Comparison of ENCODE assay signal across 20 cellular contexts in the genomic region with DNA sequence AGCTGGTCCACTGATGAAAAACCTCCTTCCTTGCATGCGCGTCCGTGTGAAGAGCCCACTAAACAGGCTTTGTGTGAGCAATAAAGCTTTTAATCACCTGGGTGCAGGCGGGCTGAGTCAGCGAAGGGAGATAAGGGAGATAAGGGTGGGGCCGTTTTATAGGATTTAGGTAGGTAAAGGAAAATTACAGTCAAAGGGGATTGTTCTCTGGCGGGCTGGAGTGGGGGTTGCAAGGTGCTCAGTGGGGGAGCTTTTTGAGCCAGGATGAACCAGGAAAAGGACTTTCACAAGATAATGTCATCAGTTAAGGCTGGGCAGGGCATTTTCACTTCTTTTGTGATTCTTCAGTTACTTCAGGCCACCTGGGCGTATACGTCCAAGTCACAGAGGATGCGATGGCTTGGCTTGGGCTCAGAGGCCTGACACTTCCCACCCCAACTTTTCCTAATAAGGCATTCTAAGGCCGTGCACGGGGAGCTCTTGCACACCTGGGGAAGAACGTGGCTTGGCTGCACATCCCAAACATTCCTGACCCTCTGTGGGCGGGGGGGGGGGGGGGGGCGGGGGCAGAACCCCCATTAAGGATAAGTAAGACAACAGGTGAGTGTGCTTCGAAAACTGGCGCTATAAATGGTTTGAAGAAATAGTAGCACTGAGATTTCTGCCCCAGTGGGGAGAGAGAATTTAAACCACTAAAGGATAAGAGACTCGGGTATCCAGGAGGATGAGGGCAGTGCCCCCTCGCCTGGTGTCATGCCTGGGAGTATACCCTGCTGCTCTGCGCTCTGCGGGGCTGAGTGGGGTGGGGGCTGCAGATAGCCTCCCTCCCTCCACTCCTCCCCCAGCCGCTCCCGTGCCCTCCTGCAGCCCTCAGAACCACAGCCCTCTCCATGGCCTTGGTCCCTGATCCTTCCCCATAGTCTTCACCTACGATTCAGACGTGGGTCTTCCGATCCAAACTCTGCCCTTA.
DNase-seq lines count a peak whose midpoint lies in the region; ATAC-seq and TF ChIP-seq lines count a peak whose summit lies in the region.
"Had no signal": no experiment of that assay in that cellular context is flagged by ENCODE, and none has a peak within 500 bp of the region (broad histone marks: within the 10 kb centered on the region; RNA-seq: fewer than 3 reads in every experiment).

No MANE protein-coding gene starts in this region.

- peaks cover 12% of the 10 kb centered on the region; the same call in 2 of the 3 replicates for H3K36me3 Mint-ChIP-seq in GM23338 (ENCODE audit: low read depth)
- no peaks in the 10 kb centered on the region for H3K36me3 Mint-ChIP-seq in activated T-helper 2 cell treated with anti-CD3 and anti-CD28 coated beads, Interferon-gamma antibody, Interleukin-2, Interleukin-4, amounts not matched to agents 10 μg/mL and 5 μg/mL and 100 μg/mL, durations not matched to agents 14 hours and 24 hours and 36 hours (ENCODE audit: low read depth)

- H3K79me2 ChIP-seq in GM23338 (replicated peaks; ENCODE audit: insufficient read depth): no peaks in the 10 kb centered on the region

- 81 to 83% (median 82%) methylated on average over 22 to 26 of the region's 26 CpGs for WGBS in psoas muscle, 3 donors

- H3K27me3 Mint-ChIP-seq in GM23338 (ENCODE audit: insufficient read depth, low read depth, poor library complexity): peaks cover 21% of the 10 kb centered on the region
- no peaks in the 10 kb centered on the region for H3K27me3 Mint-ChIP-seq in activated T-helper 2 cell treated with anti-CD3 and anti-CD28 coated beads, Interferon-gamma antibody, Interleukin-2, Interleukin-4, amounts not matched to agents 10 μg/mL and 5 μg/mL and 100 μg/mL, durations not matched to agents 14 hours and 24 hours and 36 hours (ENCODE audit: low read depth)
- H3K27me3 Mint-ChIP-seq: activated T-helper 17 cell treated with anti-CD3 and anti-CD28 coated beads, Interleukin-2, amount 50 U/mL, for 72 hours; B cell; dendritic cell treated with granulocyte-macrophage colony-stimulating factor and Interleukin-4, amounts not matched to agents 40 ng/mL and 50 ng/mL, for 4 days; naive thymus-derived CD4-positive, alpha-beta T cell had no signal

- peaks cover 42% of the 10 kb centered on the region for H3K4me1 ChIP-seq in GM23338 (ENCODE audit: insufficient read depth)
- peaks cover 5% of the 10 kb centered on the region for H3K4me1 ChIP-seq in mucosa of descending colon (ENCODE audit: low read depth)
- no peaks in the 10 kb centered on the region for H3K4me1 ChIP-seq in psoas muscle
- H3K4me1 ChIP-seq: breast epithelium had no signal

- no peaks in the 10 kb centered on the region for H3K9me3 ChIP-seq in mucosa of descending colon
- H3K9me3 ChIP-seq in psoas muscle: no peaks in the 10 kb centered on the region
- H3K9me3 ChIP-seq: breast epithelium had no signal

- H3K4me3 ChIP-seq in GM23338 (peak overlapping the region; percentile 16; the same call in 1 of the 2 replicates), mucosa of descending colon (no peak overlapping the region), psoas muscle (no peak overlapping the region)
- H3K4me3 ChIP-seq: breast epithelium, skin epidermis had no signal

- no peaks in the 10 kb centered on the region for H3K27me3 ChIP-seq in GM23338 (ENCODE audit: insufficient read depth)
- H3K27me3 ChIP-seq in psoas muscle (ENCODE audit: insufficient read depth in 3 of 3, low read length in 2 of 3): no peaks in the 10 kb centered on the region
- H3K27me3 ChIP-seq: breast epithelium had no signal

- peak; percentile 90 for DNase-seq in GM23338 (ENCODE audit: low spot score)
- peak; percentile 49 for DNase-seq in NCI-H748 (lab: John Stamatoyannopoulos, UW; ENCODE audit: unreplicated experiment)
- peak; percentile 13 to 38 for DNase-seq in erythroblast (lab: John Stamatoyannopoulos, UW)
- DNase-seq in mucosa of descending colon: peak in 2 of 3 donors; percentile 54 to 57
- DNase-seq in DMS79 treated with DMSO at 0.1 percent for 48 hours (lab: John Stamatoyannopoulos, UW): no peak
- no peak for DNase-seq in activated T-helper 2 cell treated with anti-CD3 and anti-CD28 coated beads, Interferon-gamma antibody, Interleukin-2, Interleukin-4, amounts not matched to agents 10 μg/mL and 5 μg/mL and 100 μg/mL, durations not matched to agents 14 hours and 24 hours and 36 hours (ENCODE audit: low spot score)
- no peak for DNase-seq in psoas muscle
- DNase-seq: Calu3; naive thymus-derived CD4-positive, alpha-beta T cell; NCI-H1930; NCI-H510A treated with DMSO at 0.1 percent for 48 hours; stimulated activated CD4-positive, alpha-beta T cell treated with anti-CD3 and anti-CD28 coated beads, Interleukin-4, amount 100 ng/mL, for 1 hour had no signal

- no peaks in the 10 kb centered on the region; the same call in 1 of the 3 replicates for H3K9me3 Mint-ChIP-seq in GM23338
- no peaks in the 10 kb centered on the region for H3K9me3 Mint-ChIP-seq in activated T-helper 2 cell treated with anti-CD3 and anti-CD28 coated beads, Interferon-gamma antibody, Interleukin-2, Interleukin-4, amounts not matched to agents 10 μg/mL and 5 μg/mL and 100 μg/mL, durations not matched to agents 14 hours and 24 hours and 36 hours
- H3K9me3 Mint-ChIP-seq: activated T-helper 17 cell treated with anti-CD3 and anti-CD28 coated beads, Interleukin-2, amount 50 U/mL, for 72 hours; dendritic cell treated with granulocyte-macrophage colony-stimulating factor and Interleukin-4, amounts not matched to agents 40 ng/mL and 50 ng/mL, for 4 days; naive thymus-derived CD4-positive, alpha-beta T cell; T-helper 1 cell treated with Interleukin-12 subunit alpha and Interleukin-12 subunit beta and Interleukin-4 antibody, amounts not matched to agents 30 μg/mL and 1 μg/mL, for 36 hours had no signal

- TF ChIP-seq POLR2A in erythroblast (IDR thresholded peaks at IDR 0.05; ENCODE audit: low read length): no peak

- no peak overlapping the region for H2AFZ ChIP-seq in GM23338

- H3K9me2 ChIP-seq in GM23338 (ENCODE audit: insufficient read depth): no peaks in the 10 kb centered on the region

- H3K4me3 Mint-ChIP-seq in GM23338: peak overlapping the region; percentile 46
- H3K4me3 Mint-ChIP-seq in activated T-helper 2 cell treated with anti-CD3 and anti-CD28 coated beads, Interferon-gamma antibody, Interleukin-2, Interleukin-4, amounts not matched to agents 10 μg/mL and 5 μg/mL and 100 μg/mL, durations not matched to agents 14 hours and 24 hours and 36 hours (ENCODE audit: low read depth): no peak overlapping the region
- H3K4me3 Mint-ChIP-seq: activated T-helper 17 cell treated with anti-CD3 and anti-CD28 coated beads, Interleukin-2, amount 50 U/mL, for 72 hours; B cell; dendritic cell treated with granulocyte-macrophage colony-stimulating factor and Interleukin-4, amounts not matched to agents 40 ng/mL and 50 ng/mL, for 4 days; T-helper 1 cell treated with Interleukin-12 subunit alpha and Interleukin-12 subunit beta and Interleukin-4 antibody, amounts not matched to agents 30 μg/mL and 1 μg/mL, for 36 hours had no signal

- H3K4me1 Mint-ChIP-seq in GM23338: peaks cover 75% of the 10 kb centered on the region
- H3K4me1 Mint-ChIP-seq in activated T-helper 2 cell treated with anti-CD3 and anti-CD28 coated beads, Interferon-gamma antibody, Interleukin-2, Interleukin-4, amounts not matched to agents 10 μg/mL and 5 μg/mL and 100 μg/mL, durations not matched to agents 14 hours and 24 hours and 36 hours (ENCODE audit: low read depth): peaks cover 3% of the 10 kb centered on the region
- H3K4me1 Mint-ChIP-seq: activated T-helper 17 cell treated with anti-CD3 and anti-CD28 coated beads, Interleukin-2, amount 50 U/mL, for 72 hours; B cell had no signal

- H3K27ac ChIP-seq in GM23338 (ENCODE audit: low read depth) (peak overlapping the region; percentile 100), psoas muscle (no peak overlapping the region)
- H3K27ac ChIP-seq: breast epithelium, epithelial cell of prostate had no signal

- peaks cover 13% of the 10 kb centered on the region for H3F3A ChIP-seq in GM23338 (replicated peaks; ENCODE audit: low read depth)

- H4K20me1 ChIP-seq in GM23338 (replicated peaks; ENCODE audit: insufficient read depth): no peaks in the 10 kb centered on the region

- H3K36me3 ChIP-seq in GM23338 (ENCODE audit: insufficient read depth) (no peaks in the 10 kb centered on the region; the same call in 1 of the 2 replicates), mucosa of descending colon (ENCODE audit: low read depth) (peaks cover 2% of the 10 kb centered on the region), psoas muscle (ENCODE audit: insufficient read depth in 1 of 2, low read depth in 1 of 2) (peaks cover 0 to 5% of the 10 kb centered on the region in 2 donors)
- H3K36me3 ChIP-seq: breast epithelium had no signal

- no peak for TF ChIP-seq CTCF in GM23338 (conservative IDR thresholded peaks at IDR 0.05; ENCODE audit: low read depth in 2 of 2)
- TF ChIP-seq CTCF in mucosa of descending colon (IDR thresholded peaks at IDR 0.05): no peak
- TF ChIP-seq CTCF in psoas muscle (IDR thresholded peaks at IDR 0.05): no peak

- ATAC-seq in GM23338: peak; percentile 65
- peak; percentile 75 for ATAC-seq in mucosa of descending colon
- ATAC-seq in psoas muscle: no peak
- ATAC-seq in HG02759 (IDR thresholded peaks at IDR 0.05; ENCODE audit: unreplicated experiment): no peak
- ATAC-seq: activated T-helper 17 cell treated with anti-CD3 and anti-CD28 coated beads, Interleukin-2, amount 50 U/mL, for 72 hours had no signal

- H3K27ac Mint-ChIP-seq in GM23338: peak overlapping the region; percentile 96
- no peak overlapping the region for H3K27ac Mint-ChIP-seq in activated T-helper 2 cell treated with anti-CD3 and anti-CD28 coated beads, Interferon-gamma antibody, Interleukin-2, Interleukin-4, amounts not matched to agents 10 μg/mL and 5 μg/mL and 100 μg/mL, durations not matched to agents 14 hours and 24 hours and 36 hours
- H3K27ac Mint-ChIP-seq: activated T-helper 17 cell treated with anti-CD3 and anti-CD28 coated beads, Interleukin-2, amount 50 U/mL, for 72 hours; B cell; dendritic cell treated with granulocyte-macrophage colony-stimulating factor and Interleukin-4, amounts not matched to agents 40 ng/mL and 50 ng/mL, for 4 days; T-helper 1 cell treated with Interleukin-12 subunit alpha and Interleukin-12 subunit beta and Interleukin-4 antibody, amounts not matched to agents 30 μg/mL and 1 μg/mL, for 36 hours had no signal

- intact Hi-C loops in mucosa of descending colon (cut with DNase I, micrococcal nuclease): no loop called here
- intact Hi-C loops in activated T-helper 2 cell treated with anti-CD3 and anti-CD28 coated beads, Interferon-gamma antibody, Interleukin-2, Interleukin-4, amounts not matched to agents 10 μg/mL and 5 μg/mL and 100 μg/mL, durations not matched to agents 14 hours and 24 hours and 36 hours (cut with micrococcal nuclease): no loop called here
- intact Hi-C loops in psoas muscle (cut with DNase I): no loop called here

- peak overlapping the region; percentile 74 for H3K4me2 ChIP-seq in GM23338

Comparison
In these comparisons a context has a peak if more than half of its experiments do, and no peak if none do; other contexts are left out.
1. ATAC-seq: peak in GM23338 (single experiment) and mucosa of descending colon (single experiment); none in psoas muscle (0 of 4) and HG02759 (single experiment).
2. DNase-seq: peak in GM23338 (single experiment), NCI-H748 (single experiment), erythroblast (2 of 2) and mucosa of descending colon (2 of 3); none in DMS79 treated with DMSO at 0.1 percent for 48 hours (single experiment), activated T-helper 2 cell treated with anti-CD3 and anti-CD28 coated beads, Interferon-gamma antibody, Interleukin-2, Interleukin-4, amounts not matched to agents 10 μg/mL and 5 μg/mL and 100 μg/mL, durations not matched to agents 14 hours and 24 hours and 36 hours (single experiment) and psoas muscle (0 of 2).